Comparison of ENCODE assay signal across 8 cellular contexts in the genomic region with DNA sequence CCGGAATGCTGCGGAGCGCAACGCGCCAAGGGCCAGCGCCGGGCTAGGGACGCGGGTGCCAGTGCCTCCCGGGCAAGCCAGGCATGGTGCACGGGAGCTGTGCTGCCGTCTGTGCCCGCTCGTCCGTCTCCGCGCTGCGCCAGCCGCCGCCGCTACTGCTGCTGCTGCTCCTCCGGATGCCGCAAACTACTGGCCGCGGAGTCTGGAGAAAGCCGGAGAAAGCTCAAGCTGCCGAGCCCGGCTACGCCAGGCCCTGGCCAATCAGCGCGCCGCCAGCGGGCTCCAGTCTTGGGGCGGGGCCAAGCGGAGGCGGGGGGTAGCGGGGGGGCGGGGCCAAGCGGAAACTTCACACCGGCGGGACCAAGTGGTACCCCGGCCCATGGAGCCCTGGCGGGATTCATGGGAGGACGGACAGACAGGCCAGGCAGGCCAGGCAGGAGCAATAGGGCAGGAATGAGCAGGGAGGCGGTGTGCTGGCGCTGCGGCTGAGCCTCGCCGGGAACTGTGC. TPM values are rescaled to one million over a fixed set of nuclear protein-coding genes. Genes with fewer than 3 reads are reported as not detected.
A peak's percentile ranks its signal among the peaks of the same experiment; 100 is the strongest.
DNase-seq lines count a peak whose midpoint lies in the region; ATAC-seq and TF ChIP-seq lines count a peak whose summit lies in the region.

A gene with protein sequence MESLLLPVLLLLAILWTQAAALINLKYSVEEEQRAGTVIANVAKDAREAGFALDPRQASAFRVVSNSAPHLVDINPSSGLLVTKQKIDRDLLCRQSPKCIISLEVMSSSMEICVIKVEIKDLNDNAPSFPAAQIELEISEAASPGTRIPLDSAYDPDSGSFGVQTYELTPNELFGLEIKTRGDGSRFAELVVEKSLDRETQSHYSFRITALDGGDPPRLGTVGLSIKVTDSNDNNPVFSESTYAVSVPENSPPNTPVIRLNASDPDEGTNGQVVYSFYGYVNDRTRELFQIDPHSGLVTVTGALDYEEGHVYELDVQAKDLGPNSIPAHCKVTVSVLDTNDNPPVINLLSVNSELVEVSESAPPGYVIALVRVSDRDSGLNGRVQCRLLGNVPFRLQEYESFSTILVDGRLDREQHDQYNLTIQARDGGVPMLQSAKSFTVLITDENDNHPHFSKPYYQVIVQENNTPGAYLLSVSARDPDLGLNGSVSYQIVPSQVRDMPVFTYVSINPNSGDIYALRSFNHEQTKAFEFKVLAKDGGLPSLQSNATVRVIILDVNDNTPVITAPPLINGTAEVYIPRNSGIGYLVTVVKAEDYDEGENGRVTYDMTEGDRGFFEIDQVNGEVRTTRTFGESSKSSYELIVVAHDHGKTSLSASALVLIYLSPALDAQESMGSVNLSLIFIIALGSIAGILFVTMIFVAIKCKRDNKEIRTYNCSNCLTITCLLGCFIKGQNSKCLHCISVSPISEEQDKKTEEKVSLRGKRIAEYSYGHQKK (N-terminal part only) (minus strand): TSS at position 191 of the 508 bp plus-strand sequence. CDS start 1,676 bp downstream, outside the sequence.

- no peak for TF ChIP-seq CTCF in glutamatergic neuron (IDR thresholded peaks at IDR 0.05; ENCODE audit: partially characterized antibody, unreplicated experiment)

- H3K4me3 ChIP-seq in Jurkat, Clone E6-1 (ENCODE audit: low read length), result peak within 1 kb of the TSS; percentile 44

- ATAC-seq in GM18520 (IDR thresholded peaks at IDR 0.05; ENCODE audit: unreplicated experiment), result no peak
- no peak for ATAC-seq in GM21515 (IDR thresholded peaks at IDR 0.05; ENCODE audit: unreplicated experiment)

- no peaks in the 10 kb centered on the region for H3K36me3 Mint-ChIP-seq in activated T-helper 2 cell treated with anti-CD3 and anti-CD28 coated beads, Interferon-gamma antibody, Interleukin-2, Interleukin-4, amounts not matched to agents 10 μg/mL and 5 μg/mL and 100 μg/mL, durations not matched to agents 14 hours and 24 hours and 36 hours (ENCODE audit: low read depth)
- H3K36me3 Mint-ChIP-seq in glutamatergic neuron (ENCODE audit: unreplicated experiment), result no peaks in the 10 kb centered on the region

- no peak within 1 kb of the TSS for H3K27ac Mint-ChIP-seq in activated T-helper 2 cell treated with anti-CD3 and anti-CD28 coated beads, Interferon-gamma antibody, Interleukin-2, Interleukin-4, amounts not matched to agents 10 μg/mL and 5 μg/mL and 100 μg/mL, durations not matched to agents 14 hours and 24 hours and 36 hours
- H3K27ac Mint-ChIP-seq in glutamatergic neuron (ENCODE audit: unreplicated experiment), result no peak within 1 kb of the TSS

- DNase-seq in DMS 273 (lab: John Stamatoyannopoulos, UW; ENCODE audit: unreplicated experiment), result peak; percentile 91
- DNase-seq in Jurkat, Clone E6-1 (ENCODE audit: low read depth, low spot score), result peak; percentile 23
- DNase-seq in activated T-helper 2 cell treated with anti-CD3 and anti-CD28 coated beads, Interferon-gamma antibody, Interleukin-2, Interleukin-4, amounts not matched to agents 10 μg/mL and 5 μg/mL and 100 μg/mL, durations not matched to agents 14 hours and 24 hours and 36 hours (ENCODE audit: low spot score), result no peak
- DNase-seq in glutamatergic neuron, result peak; percentile 73
- DNase-seq in occipital lobe (lab: John Stamatoyannopoulos, UW), result peak; percentile 29
- DNase-seq in ureter (ENCODE audit: low spot score), result peak; percentile 51

- no peaks in the 10 kb centered on the region for H3K9me3 Mint-ChIP-seq in activated T-helper 2 cell treated with anti-CD3 and anti-CD28 coated beads, Interferon-gamma antibody, Interleukin-2, Interleukin-4, amounts not matched to agents 10 μg/mL and 5 μg/mL and 100 μg/mL, durations not matched to agents 14 hours and 24 hours and 36 hours
- peaks cover 3% of the 10 kb centered on the region for H3K9me3 Mint-ChIP-seq in glutamatergic neuron (ENCODE audit: unreplicated experiment)

- H3K4me1 Mint-ChIP-seq in activated T-helper 2 cell treated with anti-CD3 and anti-CD28 coated beads, Interferon-gamma antibody, Interleukin-2, Interleukin-4, amounts not matched to agents 10 μg/mL and 5 μg/mL and 100 μg/mL, durations not matched to agents 14 hours and 24 hours and 36 hours (ENCODE audit: low read depth), result no peaks in the 10 kb centered on the region
- H3K4me1 Mint-ChIP-seq in glutamatergic neuron (ENCODE audit: low read depth, unreplicated experiment), result peaks cover 5% of the 10 kb centered on the region

- intact Hi-C loops in activated T-helper 2 cell treated with anti-CD3 and anti-CD28 coated beads, Interferon-gamma antibody, Interleukin-2, Interleukin-4, amounts not matched to agents 10 μg/mL and 5 μg/mL and 100 μg/mL, durations not matched to agents 14 hours and 24 hours and 36 hours (cut with micrococcal nuclease), result no loop called here

- peaks cover 63% of the 10 kb centered on the region for H3K27me3 Mint-ChIP-seq in activated T-helper 2 cell treated with anti-CD3 and anti-CD28 coated beads, Interferon-gamma antibody, Interleukin-2, Interleukin-4, amounts not matched to agents 10 μg/mL and 5 μg/mL and 100 μg/mL, durations not matched to agents 14 hours and 24 hours and 36 hours (ENCODE audit: low read depth)
- H3K27me3 Mint-ChIP-seq in glutamatergic neuron (ENCODE audit: unreplicated experiment), result peaks cover 15% of the 10 kb centered on the region

- peak within 1 kb of the TSS; percentile 52 for H3K4me3 Mint-ChIP-seq in activated T-helper 2 cell treated with anti-CD3 and anti-CD28 coated beads, Interferon-gamma antibody, Interleukin-2, Interleukin-4, amounts not matched to agents 10 μg/mL and 5 μg/mL and 100 μg/mL, durations not matched to agents 14 hours and 24 hours and 36 hours (ENCODE audit: low read depth)
- peak within 1 kb of the TSS; percentile 96 for H3K4me3 Mint-ChIP-seq in glutamatergic neuron (ENCODE audit: unreplicated experiment)

RNA-seq across cellular contexts. Expression of the gene that starts here (rescaled TPM):
- 4.5 TPM for polyA plus RNA-seq in Jurkat, Clone E6-1 (2012; ENCODE audit: insufficient read depth, insufficient read length)
- not detected in 2 replicates for total RNA-seq in activated T-helper 2 cell treated with anti-CD3 and anti-CD28 coated beads, Interferon-gamma antibody, Interleukin-2, Interleukin-4, amounts not matched to agents 10 μg/mL and 5 μg/mL and 100 μg/mL, durations not matched to agents 14 hours and 24 hours and 36 hours
- 4.1 TPM for total RNA-seq in glutamatergic neuron (ENCODE audit: unreplicated experiment)
- 25.7 TPM for total RNA-seq in occipital lobe
- total RNA-seq in ureter, result 2.8 TPM
